In genomic region chr3:71453822-71454512, GRCh38 we compare ENCODE assay signal across 14 cellular contexts.
DNase-seq lines count a peak whose midpoint lies in the region; TF ChIP-seq lines count a peak whose summit lies in the region.
"Had no signal": no experiment of that assay in that cellular context is flagged by ENCODE, and none has a peak within 500 bp of the region (broad histone marks: within the 10 kb centered on the region; RNA-seq: fewer than 3 reads in every experiment).

No MANE protein-coding gene starts in this region.

- H3K27ac Mint-ChIP-seq in activated CD4-positive, alpha-beta T cell treated with anti-CD3 and anti-CD28 coated beads, Interleukin-2, amount 10 ng/mL, durations not matched to agents 7 days and 5 days, result peak overlapping the region; percentile 95

- TF ChIP-seq CTCF in Loucy (conservative IDR thresholded peaks at IDR 0.05; ENCODE audit: low read length) (no peak), spleen (IDR thresholded peaks at IDR 0.05 in 8 of 11, conservative IDR thresholded peaks at IDR 0.05 in 3 of 11) (no peak)

- no peaks in the 10 kb centered on the region for H3F3A ChIP-seq in Loucy (ENCODE audit: low read depth)

- H3K36me3 ChIP-seq in Loucy (ENCODE audit: insufficient read depth, low read length), result no peaks in the 10 kb centered on the region
- H3K36me3 ChIP-seq in spleen, result no peaks in the 10 kb centered on the region
- H3K36me3 ChIP-seq: cardiac muscle cell, heart right ventricle, left ventricle myocardium inferior had no signal

- 45 to 62% (median 56%) methylated on average over 10 of the region's 10 CpGs for WGBS in spleen, 5 donors

- no peaks in the 10 kb centered on the region for H3K9me2 ChIP-seq in Loucy (replicated peaks; ENCODE audit: low read depth, low read length)

- intact Hi-C loops in spleen (cut with DNase I; ENCODE audit: low total_unique reads), result no loop called here

- no peak for DNase-seq in activated CD4-positive, alpha-beta T cell treated with anti-CD3 and anti-CD28 coated beads, Interleukin-2, amount 10 ng/mL, durations not matched to agents 7 days and 5 days
- DNase-seq in activated CD4-positive, alpha-beta T cell treated with anti-CD3 and anti-CD28 coated beads for 1 hour, result no peak
- DNase-seq in central memory CD4-positive, alpha-beta T cell, result peak; percentile 26
- DNase-seq in spleen (no peak), islet precursor cell (no peak), D341Med (ENCODE audit: low spot score) (no peak), NCI-H82 (lab: John Stamatoyannopoulos, UW) (no peak)
- DNase-seq: ACHN, heart right ventricle, left ventricle myocardium inferior, NCI-H1105, occipital lobe had no signal

- H3K27me3 Mint-ChIP-seq in activated CD4-positive, alpha-beta T cell treated with anti-CD3 and anti-CD28 coated beads, Interleukin-2, amount 10 ng/mL, durations not matched to agents 7 days and 5 days, result peaks cover 3% of the 10 kb centered on the region

- POLR2A ChIA-PET in activated CD4-positive, alpha-beta T cell treated with anti-CD3 and anti-CD28 coated beads, Interleukin-2, amount 10 ng/mL, durations not matched to agents 7 days and 5 days (lab: Charles Lee), result no interaction called here

- no peaks in the 10 kb centered on the region for H3K9me3 ChIP-seq in Loucy (ENCODE audit: insufficient read depth, low read depth, low read length)
- no peaks in the 10 kb centered on the region for H3K9me3 ChIP-seq in spleen
- H3K9me3 ChIP-seq: heart right ventricle, left ventricle myocardium inferior had no signal

- no peaks in the 10 kb centered on the region for H3K9me3 Mint-ChIP-seq in activated CD4-positive, alpha-beta T cell treated with anti-CD3 and anti-CD28 coated beads, Interleukin-2, amount 10 ng/mL, durations not matched to agents 7 days and 5 days

- no peaks in the 10 kb centered on the region for H4K20me1 ChIP-seq in Loucy (ENCODE audit: insufficient read depth, low read length, poor library complexity, severe bottlenecking)

- peaks cover 88% of the 10 kb centered on the region for H3K4me1 Mint-ChIP-seq in activated CD4-positive, alpha-beta T cell treated with anti-CD3 and anti-CD28 coated beads, Interleukin-2, amount 10 ng/mL, durations not matched to agents 7 days and 5 days

- TF ChIP-seq POLR2A in spleen (IDR thresholded peaks at IDR 0.05), result no peak

- no peak overlapping the region for H2AFZ ChIP-seq in Loucy (ENCODE audit: low read length)

- H3K4me3 Mint-ChIP-seq in activated CD4-positive, alpha-beta T cell treated with anti-CD3 and anti-CD28 coated beads, Interleukin-2, amount 10 ng/mL, durations not matched to agents 7 days and 5 days, result peak overlapping the region; percentile 52

- peaks cover 8% of the 10 kb centered on the region for H3K36me3 Mint-ChIP-seq in activated CD4-positive, alpha-beta T cell treated with anti-CD3 and anti-CD28 coated beads, Interleukin-2, amount 10 ng/mL, durations not matched to agents 7 days and 5 days (ENCODE audit: low read depth)

- no peaks in the 10 kb centered on the region for H3K27me3 ChIP-seq in Loucy (ENCODE audit: insufficient read depth, low read length, poor library complexity, severe bottlenecking)
- H3K27me3 ChIP-seq in spleen (replicated peaks in 1 of 7), result no peaks in the 10 kb centered on the region
- H3K27me3 ChIP-seq: cardiac muscle cell, heart right ventricle had no signal

- peak overlapping the region; percentile 38 for H3K9ac ChIP-seq in Loucy (ENCODE audit: low read depth, low read length, poor library complexity, severe bottlenecking)

- peak overlapping the region; percentile 54 for H3K4me2 ChIP-seq in Loucy (ENCODE audit: low read depth, low read length, poor library complexity, severe bottlenecking)

- peak overlapping the region; percentile 65 to 88 (median 76) for H3K27ac ChIP-seq in spleen
- H3K27ac ChIP-seq: cardiac muscle cell, left ventricle myocardium inferior had no signal

- H3K79me2 ChIP-seq in Loucy (ENCODE audit: insufficient read depth, low read length), result peaks cover 85% of the 10 kb centered on the region

- CTCF ChIA-PET in activated CD4-positive, alpha-beta T cell treated with anti-CD3 and anti-CD28 coated beads, Interleukin-2, amount 10 ng/mL, durations not matched to agents 7 days and 5 days (lab: Charles Lee), result interaction anchor here (0.6 to 3.5 kb wide), 4 partner anchors 8 to 44 kb away, joined by 3 to 14 read pairs (median 5); no protein-coding TSS in a partner anchor

- H3K4me3 ChIP-seq in Loucy (ENCODE audit: low read length, poor library complexity, severe bottlenecking) (peak overlapping the region; percentile 13), spleen (no peak overlapping the region)
- H3K4me3 ChIP-seq: cardiac muscle cell, heart right ventricle, left ventricle myocardium inferior had no signal

- peaks cover 81% of the 10 kb centered on the region for H3K4me1 ChIP-seq in Loucy (ENCODE audit: insufficient read depth, low read length, poor library complexity, severe bottlenecking)
- peaks cover 23 to 100% (median 73%) of the 10 kb centered on the region in 6 donors for H3K4me1 ChIP-seq in spleen
